Comparison of ENCODE assay signal across 8 cellular contexts in the genomic region with DNA sequence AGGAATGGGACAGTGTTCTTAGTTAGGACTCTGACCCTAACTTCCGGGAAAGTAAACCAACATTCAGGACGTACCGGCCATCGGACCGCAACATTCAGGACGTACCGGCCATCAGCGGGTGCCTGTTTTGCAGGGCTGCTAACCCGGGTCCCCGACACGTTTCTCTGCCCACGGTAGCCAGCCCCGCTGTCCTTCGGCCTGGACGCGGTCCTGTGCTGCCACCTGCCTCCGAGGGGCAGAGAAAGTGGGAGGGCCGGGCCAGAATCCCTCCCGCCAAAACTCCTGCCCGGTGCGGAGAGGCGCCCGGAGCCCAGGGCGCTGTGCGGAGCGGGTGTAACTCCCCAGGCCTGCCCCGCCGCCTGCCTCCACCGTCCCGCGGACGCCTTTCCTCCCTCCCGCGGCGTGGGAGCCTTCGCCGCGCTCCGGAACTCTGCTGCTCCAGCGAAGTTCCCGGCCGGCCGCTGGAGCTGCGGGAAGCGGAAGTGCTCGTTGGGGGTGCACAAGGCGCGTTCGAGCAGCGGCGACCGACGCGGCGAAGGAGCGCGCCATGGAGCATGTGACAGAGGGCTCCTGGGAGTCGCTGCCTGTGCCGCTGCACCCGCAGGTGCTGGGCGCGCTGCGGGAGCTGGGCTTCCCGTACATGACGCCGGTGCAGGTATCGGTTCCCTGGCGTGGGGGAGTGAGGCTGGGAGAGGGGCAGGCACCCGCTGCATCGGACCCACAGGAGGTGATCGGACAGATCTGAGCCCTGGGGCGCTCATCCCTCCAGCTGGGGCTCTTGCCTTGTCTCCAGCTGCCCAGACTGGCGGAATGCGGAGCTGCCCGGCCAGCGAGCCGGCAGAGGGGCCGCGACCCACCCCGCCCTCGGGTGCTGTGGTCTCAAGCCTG. TPM values are rescaled to one million over a fixed set of nuclear protein-coding genes. Genes with fewer than 3 reads are reported as not detected.
DNase-seq lines count a peak whose midpoint lies in the region; ATAC-seq and TF ChIP-seq lines count a peak whose summit lies in the region.

TSS of gene DDX55 (plus strand) at position 498 of the 888 bp plus-strand sequence. CDS start at position 548, 50 bp downstream.

- intact Hi-C loops in vagina (cut with DNase I) = loop anchor here (10.0 kb wide), 1 partner anchor 337 kb away; no protein-coding TSS in a partner anchor

- H3K36me3 Mint-ChIP-seq in T-helper 1 cell treated with Interleukin-12 subunit alpha and Interleukin-12 subunit beta and Interleukin-4 antibody, amounts not matched to agents 30 μg/mL and 1 μg/mL, for 36 hours (ENCODE audit: low read depth) = peaks cover 26% of the 10 kb centered on the region

- peaks cover 30% of the 10 kb centered on the region for H3K36me3 ChIP-seq in right atrium auricular region
- peaks cover 9% of the 10 kb centered on the region for H3K36me3 ChIP-seq in rectal smooth muscle tissue (ENCODE audit: control insufficient read depth, insufficient read depth, low read length)
- H3K36me3 ChIP-seq in vagina = peaks cover 0 to 44% of the 10 kb centered on the region in 2 donors

- H3K27me3 Mint-ChIP-seq in T-helper 1 cell treated with Interleukin-12 subunit alpha and Interleukin-12 subunit beta and Interleukin-4 antibody, amounts not matched to agents 30 μg/mL and 1 μg/mL, for 36 hours (ENCODE audit: low read depth) = no peaks in the 10 kb centered on the region

- TF ChIP-seq CTCF in GM12875 (IDR thresholded peaks at IDR 0.05; ENCODE audit: borderline replicate concordance, insufficient read depth, low read depth, low read length) (no peak; the same call in 1 of the 2 replicates), right atrium auricular region (IDR thresholded peaks at IDR 0.05) (peak; percentile 25 to 87), vagina (IDR thresholded peaks at IDR 0.05) (peak in 2 of 3 experiments; percentile 29 to 75)

- H3K9ac ChIP-seq in rectal smooth muscle tissue (ENCODE audit: low read length) = peak within 1 kb of the TSS; percentile 82

- H3K9me3 ChIP-seq in right atrium auricular region (no peaks in the 10 kb centered on the region), vagina (no peaks in the 10 kb centered on the region)

- peak within 1 kb of the TSS; percentile 87 for H3K27ac Mint-ChIP-seq in T-helper 1 cell treated with Interleukin-12 subunit alpha and Interleukin-12 subunit beta and Interleukin-4 antibody, amounts not matched to agents 30 μg/mL and 1 μg/mL, for 36 hours

- DNase-seq in NCI-H1092 treated with DMSO at 0.1 percent for 48 hours (lab: John Stamatoyannopoulos, UW) (peak; percentile 62), amygdala (lab: John Stamatoyannopoulos, UW) (peak in 55 of 56 donors; percentile 39 to 89 (median 77)), right atrium auricular region (ENCODE audit: low spot score) (peak; percentile 81), vagina (ENCODE audit: extremely low spot score in 2 of 2) (no peak)

- H3K27ac ChIP-seq in right atrium auricular region (peak within 1 kb of the TSS; percentile 64 to 80), rectal smooth muscle tissue (ENCODE audit: low read depth, low read length) (peak within 1 kb of the TSS; percentile 89), vagina (peak within 1 kb of the TSS; percentile 73)

- peak in 1 of 2 donors; percentile 5 for TF ChIP-seq POLR2A in vagina (IDR thresholded peaks at IDR 0.05)

- H3K27me3 ChIP-seq in right atrium auricular region (no peaks in the 10 kb centered on the region), rectal smooth muscle tissue (ENCODE audit: control insufficient read depth, insufficient read depth, low read length) (no peaks in the 10 kb centered on the region), vagina (no peaks in the 10 kb centered on the region)

- H3K4me3 ChIP-seq in GM12875 (ENCODE audit: low read depth, low read length) (peak within 1 kb of the TSS; percentile 72), right atrium auricular region (peak within 1 kb of the TSS; percentile 84), rectal smooth muscle tissue (ENCODE audit: low read length) (peak within 1 kb of the TSS; percentile 99), vagina (peak within 1 kb of the TSS; percentile 72 to 91)

- peak; percentile 92 for ATAC-seq in HG02610 (IDR thresholded peaks at IDR 0.05; ENCODE audit: unreplicated experiment)

- peak within 1 kb of the TSS; percentile 92 for H3K4me3 Mint-ChIP-seq in T-helper 1 cell treated with Interleukin-12 subunit alpha and Interleukin-12 subunit beta and Interleukin-4 antibody, amounts not matched to agents 30 μg/mL and 1 μg/mL, for 36 hours

- no peaks in the 10 kb centered on the region for H3K9me3 Mint-ChIP-seq in T-helper 1 cell treated with Interleukin-12 subunit alpha and Interleukin-12 subunit beta and Interleukin-4 antibody, amounts not matched to agents 30 μg/mL and 1 μg/mL, for 36 hours

- peaks cover 15% of the 10 kb centered on the region for H3K4me1 Mint-ChIP-seq in T-helper 1 cell treated with Interleukin-12 subunit alpha and Interleukin-12 subunit beta and Interleukin-4 antibody, amounts not matched to agents 30 μg/mL and 1 μg/mL, for 36 hours (ENCODE audit: low read depth)

- H3K4me1 ChIP-seq in right atrium auricular region = peaks cover 0 to 17% of the 10 kb centered on the region in 2 donors
- H3K4me1 ChIP-seq in rectal smooth muscle tissue (ENCODE audit: control insufficient read depth, insufficient read depth, low read length) = peaks cover 4% of the 10 kb centered on the region
- H3K4me1 ChIP-seq in vagina = peaks cover 29% of the 10 kb centered on the region

RNA-seq across cellular contexts. Expression of gene DDX55, which starts in this region (rescaled TPM):
- total RNA-seq in right atrium auricular region (1 to 10 TPM; 7.2 to 7.5 TPM), vagina (16.5 TPM)

Comparison
In these comparisons a context has a peak if more than half of its experiments do, and no peak if none do; other contexts are left out.
1. DNase-seq: peak in NCI-H1092 treated with DMSO at 0.1 percent for 48 hours (single experiment), amygdala (55 of 56) and right atrium auricular region (single experiment); none in vagina (0 of 2).
2. Peak in every context shown above with its lines, with median percentiles within 50 percentile points of each other: H3K4me3 ChIP-seq and H3K27ac ChIP-seq.